Comparison of ENCODE assay signal across 7 cellular contexts in the genomic region with DNA sequence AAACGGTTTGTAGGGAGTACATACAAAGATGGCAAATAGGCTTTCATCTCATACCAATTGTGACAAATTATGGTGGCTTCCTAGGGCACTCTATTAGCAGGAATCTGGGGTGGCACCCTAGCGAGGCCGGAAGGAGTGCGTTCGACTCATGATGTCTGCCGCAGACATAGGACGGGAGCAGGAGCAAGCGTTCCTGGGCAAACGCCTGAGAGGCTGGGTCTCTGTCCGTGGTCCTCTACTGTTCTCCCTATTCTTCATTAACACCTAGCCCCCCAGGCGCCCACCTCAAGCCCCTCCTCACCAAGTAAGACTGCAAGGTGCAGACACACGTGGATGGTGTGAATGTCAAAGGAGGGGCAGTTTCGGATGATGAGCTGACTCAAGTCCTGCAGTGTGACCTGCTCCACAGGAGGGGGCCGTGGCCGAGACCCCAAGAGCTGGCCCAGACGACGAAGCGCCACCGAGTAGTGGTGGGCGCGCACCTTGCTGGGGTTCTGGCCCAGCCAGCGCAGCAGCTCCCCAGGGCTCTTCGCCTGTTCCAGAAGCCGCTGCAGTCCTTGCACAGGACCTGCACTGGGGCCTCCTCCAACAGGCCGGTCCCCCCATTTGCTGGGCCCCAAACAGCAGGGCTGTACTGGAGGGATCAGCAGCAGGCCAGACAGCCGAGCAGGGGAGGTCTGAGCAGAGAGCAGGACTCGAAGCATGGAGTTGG. TPM values are rescaled to one million over a fixed set of nuclear protein-coding genes. Genes with fewer than 3 reads are reported as not detected.
DNase-seq lines count a peak whose midpoint lies in the region; ATAC-seq lines count a peak whose summit lies in the region.

No MANE protein-coding gene starts in this region.

- H3K4me1 Mint-ChIP-seq in stimulated activated naive CD8-positive, alpha-beta T cell treated with anti-CD3 and anti-CD28 coated beads, Interleukin-15, amount 100 ng/mL, for 72 hours = peaks cover 62% of the 10 kb centered on the region

- DNase-seq in activated naive CD4-positive, alpha-beta T cell treated with anti-CD3 and anti-CD28 coated beads, Interleukin-2, amount 50 U/mL, for 72 hours (ENCODE audit: low spot score in 2 of 2) = no peak
- DNase-seq in stimulated activated naive CD8-positive, alpha-beta T cell treated with anti-CD3 and anti-CD28 coated beads, Interleukin-15, amount 100 ng/mL, for 72 hours = no peak
- no peak for DNase-seq in activated gamma-delta T cell treated with Interleukin-2 at 50 U/mL for 16 hours
- DNase-seq in AG20443 (ENCODE audit: low spot score) = no peak
- no peak for DNase-seq in kidney glomerular epithelial cell (lab: John Stamatoyannopoulos, UW)

- H3K4me3 Mint-ChIP-seq in stimulated activated naive CD8-positive, alpha-beta T cell treated with anti-CD3 and anti-CD28 coated beads, Interleukin-15, amount 100 ng/mL, for 72 hours = peak overlapping the region; percentile 85 to 92

- no peak overlapping the region for H3K27ac ChIP-seq in HUES48 (ENCODE audit: low read depth, low read length)
- H3K27ac ChIP-seq in iPS-18a (ENCODE audit: low read length) = no peak overlapping the region

- peaks cover 12 to 14% of the 10 kb centered on the region in 2 donors for H3K36me3 Mint-ChIP-seq in activated naive CD4-positive, alpha-beta T cell treated with anti-CD3 and anti-CD28 coated beads, Interleukin-2, amount 50 U/mL, for 72 hours

- H3K4me3 ChIP-seq in HUES48 (ENCODE audit: low read depth, low read length) (peak overlapping the region; percentile 95), iPS-18a (ENCODE audit: low read length) (peak overlapping the region; percentile 92)

- no peak for ATAC-seq in activated naive CD4-positive, alpha-beta T cell treated with anti-CD3 and anti-CD28 coated beads, Interleukin-2, amount 50 U/mL, for 72 hours
- ATAC-seq in stimulated activated naive CD8-positive, alpha-beta T cell treated with anti-CD3 and anti-CD28 coated beads, Interleukin-15, amount 100 ng/mL, for 72 hours = no peak

- peaks cover 6% of the 10 kb centered on the region; the same call in 1 of the 2 replicates for H3K27me3 ChIP-seq in HUES48 (ENCODE audit: control insufficient read depth, insufficient read depth, low read length)
- H3K27me3 ChIP-seq in iPS-18a (ENCODE audit: control insufficient read depth, insufficient read depth, low read length) = peaks cover 7% of the 10 kb centered on the region

- H3K9me3 ChIP-seq in HUES48 (ENCODE audit: control insufficient read depth, insufficient read depth, low read length) (no peaks in the 10 kb centered on the region), iPS-18a (ENCODE audit: control insufficient read depth, low read depth, low read length) (no peaks in the 10 kb centered on the region)

- H3K36me3 ChIP-seq in HUES48 (ENCODE audit: control insufficient read depth, insufficient read depth, low read length) = peaks cover 17% of the 10 kb centered on the region
- H3K36me3 ChIP-seq in iPS-18a (ENCODE audit: control insufficient read depth, low read depth, low read length) = peaks cover 12% of the 10 kb centered on the region

- peaks cover under 1% of the 10 kb centered on the region for H3K27me3 Mint-ChIP-seq in stimulated activated naive CD8-positive, alpha-beta T cell treated with anti-CD3 and anti-CD28 coated beads, Interleukin-15, amount 100 ng/mL, for 72 hours

- H3K9me3 Mint-ChIP-seq in activated naive CD4-positive, alpha-beta T cell treated with anti-CD3 and anti-CD28 coated beads, Interleukin-2, amount 50 U/mL, for 72 hours = no peaks in the 10 kb centered on the region
- H3K9me3 Mint-ChIP-seq in stimulated activated naive CD8-positive, alpha-beta T cell treated with anti-CD3 and anti-CD28 coated beads, Interleukin-15, amount 100 ng/mL, for 72 hours = no peaks in the 10 kb centered on the region

- H3K9ac ChIP-seq in HUES48 (ENCODE audit: low read depth, low read length) = peak overlapping the region; percentile 91; the same call in 1 of the 2 replicates
- no peak overlapping the region for H3K9ac ChIP-seq in iPS-18a (ENCODE audit: low read length)

- peak overlapping the region; percentile 79 to 91 for H3K27ac Mint-ChIP-seq in activated naive CD4-positive, alpha-beta T cell treated with anti-CD3 and anti-CD28 coated beads, Interleukin-2, amount 50 U/mL, for 72 hours
- peak overlapping the region; percentile 22 to 67 for H3K27ac Mint-ChIP-seq in stimulated activated naive CD8-positive, alpha-beta T cell treated with anti-CD3 and anti-CD28 coated beads, Interleukin-15, amount 100 ng/mL, for 72 hours

- peaks cover 29% of the 10 kb centered on the region for H3K4me1 ChIP-seq in HUES48 (ENCODE audit: control insufficient read depth, insufficient read depth, low read length)
- H3K4me1 ChIP-seq in iPS-18a (ENCODE audit: control insufficient read depth, low read depth, low read length) = peaks cover 14% of the 10 kb centered on the region

RNA-seq across cellular contexts. Expression of a gene that starts 1.3 kb away (rescaled TPM):
- total RNA-seq in activated naive CD4-positive, alpha-beta T cell treated with anti-CD3 and anti-CD28 coated beads, Interleukin-2, amount 50 U/mL, for 72 hours = 10 to 100 TPM; 27.0 to 62.0 TPM

RNA-seq across cellular contexts. Expression of a gene that starts 3.9 kb away (rescaled TPM):
- total RNA-seq in activated naive CD4-positive, alpha-beta T cell treated with anti-CD3 and anti-CD28 coated beads, Interleukin-2, amount 50 U/mL, for 72 hours = 10 to 100 TPM; 25.8 to 60.5 TPM

RNA-seq across cellular contexts. Expression of a gene that starts 6.9 kb away (rescaled TPM):
- 10 to 100 TPM; 26.0 to 52.2 TPM for total RNA-seq in activated naive CD4-positive, alpha-beta T cell treated with anti-CD3 and anti-CD28 coated beads, Interleukin-2, amount 50 U/mL, for 72 hours

RNA-seq across cellular contexts. Expression of a gene that starts 20.0 kb away (rescaled TPM):
- 10 to 100 TPM; 48.9 to 99.6 TPM for total RNA-seq in activated naive CD4-positive, alpha-beta T cell treated with anti-CD3 and anti-CD28 coated beads, Interleukin-2, amount 50 U/mL, for 72 hours

RNA-seq across cellular contexts. Expression of a gene that starts 21.7 kb away (rescaled TPM):
- 10 to 100 TPM; 13.0 to 19.4 TPM for total RNA-seq in activated naive CD4-positive, alpha-beta T cell treated with anti-CD3 and anti-CD28 coated beads, Interleukin-2, amount 50 U/mL, for 72 hours
